ENCODE assay signal across 8 cellular contexts in genomic region chr10:125057158-125058001, GRCh38.
DNase-seq lines count a peak whose midpoint lies in the region; ATAC-seq and TF ChIP-seq lines count a peak whose summit lies in the region.

No MANE protein-coding gene starts in this region.

- no peak overlapping the region for H2BK15ac ChIP-seq in mesendoderm (replicated peaks; ENCODE audit: low read depth)

- peaks cover 38 to 58% of the 10 kb centered on the region in 2 donors for H3K4me1 ChIP-seq in duodenal mucosa (ENCODE audit: control insufficient read depth in 1 of 2, insufficient read depth in 2 of 2, low read length in 2 of 2)
- H3K4me1 ChIP-seq in mesendoderm (ENCODE audit: control insufficient read depth, low read depth, low read length) = peaks cover 4% of the 10 kb centered on the region
- H3K4me1 ChIP-seq in transverse colon = peaks cover 58 to 75% (median 66%) of the 10 kb centered on the region in 4 donors

- peak overlapping the region; percentile 90 for H3K27ac ChIP-seq in duodenal mucosa (ENCODE audit: low read depth, low read length)
- no peak overlapping the region for H3K27ac ChIP-seq in mesendoderm (ENCODE audit: low read depth, low read length)
- H3K27ac ChIP-seq in transverse colon = peak overlapping the region; percentile 81 to 91 (median 86)

- no peak overlapping the region for H2AK5ac ChIP-seq in mesendoderm (ENCODE audit: low read length)

- no peak overlapping the region for H3K23ac ChIP-seq in mesendoderm (ENCODE audit: low read length)

- H3K4me3 ChIP-seq in duodenal mucosa (ENCODE audit: low read depth in 1 of 2, low read length in 2 of 2) (peak overlapping the region in 1 of 2 donors; percentile 32), mesendoderm (ENCODE audit: low read length) (no peak overlapping the region), transverse colon (no peak overlapping the region)

- no peak overlapping the region for H3K56ac ChIP-seq in mesendoderm (ENCODE audit: low read length)

- no peak for TF ChIP-seq POLR2A in transverse colon (IDR thresholded peaks at IDR 0.05)

- in situ Hi-C loops in transverse colon (cut with MboI; ENCODE audit: low pct_ligation_motif_present in 1 of 4, low pct_unique_long_range_greater_than_20kb in 1 of 4, low sequenced_read_pairs in 3 of 4) = loop anchor here in 1 of 4 donors (25.0 kb wide), 1 partner anchor 105 kb away; the partner anchor contains the start of gene CTBP2

- no peak overlapping the region for H4K5ac ChIP-seq in mesendoderm (ENCODE audit: low read length)

- no peak overlapping the region for H4K8ac ChIP-seq in mesendoderm (ENCODE audit: low read depth, low read length)

- H3K9ac ChIP-seq in duodenal mucosa (ENCODE audit: low read depth in 1 of 2, low read length in 2 of 2) (peak overlapping the region; percentile 51), mesendoderm (ENCODE audit: low read length) (no peak overlapping the region)

- H3K79me2 ChIP-seq in mesendoderm (ENCODE audit: control insufficient read depth, insufficient read depth, low read length) = peaks cover 96% of the 10 kb centered on the region

- H3K9me3 ChIP-seq in duodenal mucosa (ENCODE audit: control insufficient read depth in 1 of 2, low read length in 2 of 2) (no peaks in the 10 kb centered on the region), transverse colon (no peaks in the 10 kb centered on the region)

- WGBS in mesendoderm (ENCODE audit: extremely low coverage, insufficient coverage, low lambda C conversion rate) = no CpG with 5 or more reads among the region's 20 CpGs
- WGBS in transverse colon (ENCODE audit: low coverage in 1 of 2), 2 donors = 9 to 33% methylated on average over 6 to 20 of the region's 20 CpGs

- peak; percentile 91 for DNase-seq in ELR (ENCODE audit: low read depth)
- peak; percentile 11 for DNase-seq in NCI-H69 (lab: John Stamatoyannopoulos, UW)
- peak; percentile 51 for DNase-seq in mesendoderm
- DNase-seq in transverse colon = peak; percentile 60
- no peak for DNase-seq in NCI-H2171 (lab: John Stamatoyannopoulos, UW)

- no peak for TF ChIP-seq CTCF in transverse colon (IDR thresholded peaks at IDR 0.05)

- H3K79me1 ChIP-seq in mesendoderm (ENCODE audit: low read length) = peaks cover 38% of the 10 kb centered on the region

- H3K18ac ChIP-seq in mesendoderm (ENCODE audit: low read length) = no peak overlapping the region

- peaks cover 5 to 34% of the 10 kb centered on the region in 2 donors for H3K36me3 ChIP-seq in duodenal mucosa (ENCODE audit: control insufficient read depth in 1 of 2, insufficient read depth in 2 of 2, low read length in 2 of 2)
- H3K36me3 ChIP-seq in mesendoderm (ENCODE audit: control insufficient read depth, insufficient read depth, low read length) = peaks cover 2% of the 10 kb centered on the region
- no peaks in the 10 kb centered on the region for H3K36me3 ChIP-seq in transverse colon

- TF ChIP-seq EP300 in transverse colon (IDR thresholded peaks at IDR 0.05; ENCODE audit: low read depth) = peak; percentile 67

- H3K27me3 ChIP-seq in duodenal mucosa (ENCODE audit: control insufficient read depth in 1 of 2, insufficient read depth in 2 of 2, low read length in 2 of 2) (no peaks in the 10 kb centered on the region), mesendoderm (ENCODE audit: insufficient read depth, low read length, poor library complexity) (no peaks in the 10 kb centered on the region), transverse colon (no peaks in the 10 kb centered on the region)

- intact Hi-C loops in transverse colon (cut with DNase I; ENCODE audit: low total_unique reads) = loop anchor here (10.0 kb wide), 1 partner anchor 143 kb away; no protein-coding TSS in a partner anchor

- H3K4ac ChIP-seq in mesendoderm (ENCODE audit: low read depth, low read length) = no peak overlapping the region

- no peak overlapping the region for H2BK120ac ChIP-seq in mesendoderm (ENCODE audit: low read depth, low read length)

- ATAC-seq in HG02973 (IDR thresholded peaks at IDR 0.05; ENCODE audit: unreplicated experiment) (no peak), GM21360 (IDR thresholded peaks at IDR 0.05; ENCODE audit: unreplicated experiment) (no peak)

- no peak overlapping the region for H3K4me2 ChIP-seq in mesendoderm (ENCODE audit: low read length)

- no peak overlapping the region for H2BK5ac ChIP-seq in mesendoderm (ENCODE audit: low read length)
